35 cellular contexts compared by ENCODE assay signal in genomic region chr9:85230081-85230480, GRCh38.
A peak's percentile ranks its signal among the peaks of the same experiment; 100 is the strongest.
DNase-seq lines count a peak whose midpoint lies in the region; ATAC-seq and TF ChIP-seq lines count a peak whose summit lies in the region.
"Had no signal": no experiment of that assay in that cellular context is flagged by ENCODE, and none has a peak within 500 bp of the region (broad histone marks: within the 10 kb centered on the region; RNA-seq: fewer than 3 reads in every experiment).

No MANE protein-coding gene starts in this region.

- DNase-seq in H9: no peak
- no peak for DNase-seq in MM.1S
- DNase-seq in SK-MEL-5 (ENCODE audit: low read depth, low spot score): peak; percentile 83
- peak; percentile 54 for DNase-seq in foreskin melanocyte
- no peak for DNase-seq in T-helper 9 cell
- no peak for DNase-seq in ureter (ENCODE audit: low spot score)
- no peak for DNase-seq in foreskin keratinocyte
- DNase-seq in middle frontal gyrus (ENCODE audit: extremely low spot score, low spot score): no peak
- DNase-seq: 8988T; ACHN; AML-193; BE2C; C1 segment of cervical spinal cord; Caco-2; Calu3; CD4-positive, alpha-beta memory T cell; CD4-positive, alpha-beta T cell; CD4-positive, CD25-positive, alpha-beta regulatory T cell; CD8-positive, alpha-beta memory T cell; CD8-positive, alpha-beta T cell; COR-L47; DMS 273 treated with DMSO at 0.1 percent for 48 hours; DMS153; DMS53; DMS79; DMS79 treated with DMSO at 0.1 percent for 48 hours; DND-41; EL had no signal

- no peak overlapping the region for H4K5ac ChIP-seq in H9 (ENCODE audit: insufficient read length, low read depth, low read length)

- H4K20me1 ChIP-seq in H9 (ENCODE audit: control insufficient read depth, insufficient read depth, insufficient read length) (no peaks in the 10 kb centered on the region), MM.1S (ENCODE audit: insufficient read depth, low read length) (no peaks in the 10 kb centered on the region)
- H4K20me1 ChIP-seq: BLaER1; BLaER1 treated with 17β-estradiol and CSF1 and Interleukin-3, amounts not matched to agents 10 nM and 100 nM had no signal

- ATAC-seq in foreskin keratinocyte: no peak
- ATAC-seq: A549; CD8-positive, alpha-beta T cell had no signal

- H3K4me3 ChIP-seq in MM.1S (ENCODE audit: low read length): no peak overlapping the region
- H3K4me3 ChIP-seq: A549; BLaER1; BLaER1 treated with 17β-estradiol and CSF1 and Interleukin-3, amounts not matched to agents 10 nM and 100 nM had no signal

- no peak overlapping the region for H3K27ac ChIP-seq in H9 (ENCODE audit: insufficient read length, low read depth, low read length)
- H3K27ac ChIP-seq in MM.1S (ENCODE audit: low read length): no peak overlapping the region
- no peak overlapping the region for H3K27ac ChIP-seq in foreskin keratinocyte
- H3K27ac ChIP-seq: 22Rv1; A549; BLaER1; BLaER1 treated with 17β-estradiol and CSF1 and Interleukin-3, amounts not matched to agents 10 nM and 100 nM; C4-2B had no signal

- H2AFZ ChIP-seq in H9 (ENCODE audit: low read length) (no peak overlapping the region), MM.1S (ENCODE audit: low read length) (peak overlapping the region; percentile 9; the same call in 1 of the 2 replicates)

- H2BK5ac ChIP-seq in H9 (ENCODE audit: insufficient read length, low read length): no peak overlapping the region

- no peaks in the 10 kb centered on the region for H3K36me3 ChIP-seq in MM.1S (replicated peaks; ENCODE audit: insufficient read depth, low read length)
- H3K36me3 ChIP-seq: BE2C; BLaER1; BLaER1 treated with 17β-estradiol and CSF1 and Interleukin-3, amounts not matched to agents 10 nM and 100 nM had no signal

- H3K27ac Mint-ChIP-seq in H9: peak overlapping the region in 2 of 3 experiments; percentile 5 to 75; a peak in 2 of 7 replicates
- H3K27ac Mint-ChIP-seq: B cell; CD14-positive monocyte; CD4-positive, alpha-beta memory T cell; CD4-positive, alpha-beta T cell; CD4-positive, CD25-positive, alpha-beta regulatory T cell; CD8-positive, alpha-beta T cell had no signal

- H3K79me2 ChIP-seq in H9 (ENCODE audit: insufficient read depth, low read length) (no peaks in the 10 kb centered on the region), MM.1S (ENCODE audit: low read length) (no peaks in the 10 kb centered on the region)

- no peaks in the 10 kb centered on the region for H3K9me3 Mint-ChIP-seq in H9
- H3K9me3 Mint-ChIP-seq: CD8-positive, alpha-beta memory T cell; CD8-positive, alpha-beta T cell had no signal

- H3K4me1 Mint-ChIP-seq in H9: peaks cover 0 to 3% of the 10 kb centered on the region in 2 experiments; a peak in 1 of 4 replicates
- H3K4me1 Mint-ChIP-seq: B cell; CD14-positive monocyte; CD4-positive, alpha-beta memory T cell; CD4-positive, CD25-positive, alpha-beta regulatory T cell; CD8-positive, alpha-beta memory T cell had no signal

- H3K18ac ChIP-seq in H9 (ENCODE audit: insufficient read length, low read depth, low read length): no peak overlapping the region

- H3T11ph ChIP-seq in H9 (ENCODE audit: low read length): no peak overlapping the region

- H3K27me3 Mint-ChIP-seq in H9 (ENCODE audit: low read depth): no peaks in the 10 kb centered on the region
- H3K27me3 Mint-ChIP-seq: B cell; CD4-positive, alpha-beta memory T cell; CD4-positive, alpha-beta T cell; CD4-positive, CD25-positive, alpha-beta regulatory T cell had no signal

- H3K9me2 ChIP-seq in MM.1S (replicated peaks; ENCODE audit: insufficient read depth, low read length): no peaks in the 10 kb centered on the region

- H3K4me2 ChIP-seq in H9 (ENCODE audit: insufficient read depth, insufficient read length, low read length): no peak overlapping the region
- H3K4me2 ChIP-seq in MM.1S (ENCODE audit: low read depth, low read length): no peak overlapping the region
- H3K4me2 ChIP-seq: A549, BLaER1 had no signal

- H3K4me1 ChIP-seq in H9 (ENCODE audit: insufficient read depth, low read length) (no peaks in the 10 kb centered on the region), MM.1S (ENCODE audit: low read length) (no peaks in the 10 kb centered on the region), foreskin keratinocyte (peaks cover 5% of the 10 kb centered on the region)
- H3K4me1 ChIP-seq: A549, BE2C, Caco-2 had no signal

- H3K23ac ChIP-seq in H9 (ENCODE audit: insufficient read length, low read depth, low read length): no peak overlapping the region

- no peaks in the 10 kb centered on the region for H3K9me3 ChIP-seq in H9 (ENCODE audit: control insufficient read depth, low read depth, low read length)
- H3K9me3 ChIP-seq in MM.1S (replicated peaks; ENCODE audit: insufficient read depth, low read length): no peaks in the 10 kb centered on the region
- H3K9me3 ChIP-seq: A549; BE2C; BLaER1; BLaER1 treated with 17β-estradiol and CSF1 and Interleukin-3, amounts not matched to agents 10 nM and 100 nM; Caco-2 had no signal

- H2BK15ac ChIP-seq in H9 (ENCODE audit: low read depth, low read length): no peak overlapping the region

- WGBS in H9 (ENCODE audit: extremely low coverage, insufficient read length, low lambda C conversion rate): no CpG with 5 or more reads among the region's 4 CpGs

- no peaks in the 10 kb centered on the region for H3K79me1 ChIP-seq in H9 (ENCODE audit: insufficient read depth, low read depth, low read length, poor library complexity, severe bottlenecking)

- H3K9ac ChIP-seq in H9 (ENCODE audit: extremely low read depth, insufficient read length, low read length) (no peak overlapping the region), MM.1S (ENCODE audit: low read length) (no peak overlapping the region)
- H3K9ac ChIP-seq: BLaER1; BLaER1 treated with 17β-estradiol and CSF1 and Interleukin-3, amounts not matched to agents 10 nM and 100 nM had no signal

- H3K4me3 Mint-ChIP-seq in H9: no peak overlapping the region
- H3K4me3 Mint-ChIP-seq: B cell; CD14-positive monocyte; CD4-positive, alpha-beta memory T cell; CD4-positive, alpha-beta T cell; CD4-positive, CD25-positive, alpha-beta regulatory T cell; CD8-positive, alpha-beta memory T cell; CD8-positive, alpha-beta T cell had no signal

- H2BK20ac ChIP-seq in H9 (ENCODE audit: low read depth, low read length, poor library complexity, severe bottlenecking): no peak overlapping the region

- TF ChIP-seq CTCF in H9 (conservative IDR thresholded peaks at IDR 0.05) (no peak), MM.1S (IDR thresholded peaks at IDR 0.05; ENCODE audit: low read length) (no peak), foreskin keratinocyte (conservative IDR thresholded peaks at IDR 0.05) (no peak)

- H3K4ac ChIP-seq in H9 (ENCODE audit: low read depth, low read length): no peak overlapping the region

- H3K36me3 Mint-ChIP-seq in H9 (ENCODE audit: insufficient read depth in 1 of 3, low read depth in 3 of 3): no peaks in the 10 kb centered on the region; a peak in 1 of 7 replicates
- H3K36me3 Mint-ChIP-seq: CD14-positive monocyte; CD4-positive, alpha-beta memory T cell; CD4-positive, CD25-positive, alpha-beta regulatory T cell; CD8-positive, alpha-beta memory T cell; CD8-positive, alpha-beta T cell had no signal

- H4K8ac ChIP-seq in H9 (replicated peaks; ENCODE audit: insufficient read length, low read depth, low read length): no peak overlapping the region

- no peak overlapping the region for H4K91ac ChIP-seq in H9 (ENCODE audit: insufficient read length, low read depth, low read length)

- in situ Hi-C loops in SK-MEL-5 (cut with HindIII; ENCODE audit: low pct_unique_long_range_greater_than_20kb, low sequenced_read_pairs): no loop called here

- no peaks in the 10 kb centered on the region for H3K23me2 ChIP-seq in H9 (ENCODE audit: insufficient read length, low read depth, low read length, poor library complexity, severe bottlenecking)

- H2AK5ac ChIP-seq in H9 (ENCODE audit: insufficient read length, low read length): no peak overlapping the region

- no peak overlapping the region for H3K14ac ChIP-seq in H9 (ENCODE audit: insufficient read depth, low read length)

- no peak overlapping the region for H2BK120ac ChIP-seq in H9 (ENCODE audit: low read depth, low read length, poor library complexity, severe bottlenecking)

- H2BK12ac ChIP-seq in H9 (ENCODE audit: insufficient read length, low read depth, low read length): no peak overlapping the region

- H3K56ac ChIP-seq in H9 (ENCODE audit: insufficient read length, low read depth, low read length): no peak overlapping the region

- no peaks in the 10 kb centered on the region for H3F3A ChIP-seq in MM.1S (ENCODE audit: insufficient read depth, low read length)

- no peaks in the 10 kb centered on the region for H3K27me3 ChIP-seq in H9 (ENCODE audit: insufficient read depth, low read length)
- H3K27me3 ChIP-seq in MM.1S (replicated peaks; ENCODE audit: insufficient read depth, low read length): no peaks in the 10 kb centered on the region
- no peaks in the 10 kb centered on the region for H3K27me3 ChIP-seq in foreskin keratinocyte
- H3K27me3 ChIP-seq: BE2C; BLaER1; BLaER1 treated with 17β-estradiol and CSF1 and Interleukin-3, amounts not matched to agents 10 nM and 100 nM had no signal

Comparison
In these comparisons a context has a peak if more than half of its experiments do, and no peak if none do; other contexts are left out.
1. DNase-seq: peak in SK-MEL-5 (single experiment) and foreskin melanocyte (single experiment); none in H9 (single experiment), MM.1S (single experiment), T-helper 9 cell (single experiment), ureter (single experiment), foreskin keratinocyte (0 of 2) and middle frontal gyrus (single experiment).